Comparison of ENCODE assay signal across 1 cellular context in genomic region chr9:135704366-135704947, GRCh38.
TF ChIP-seq lines count a peak whose summit lies in the region.

No MANE protein-coding gene starts in this region.

TF ChIP-seq in SK-N-SH treated with all-trans-retinoic acid at 6 μM for 48 hours, 23 proteins besides CTCF, POLR2A, EP300 and RAD21 (continued from another document):
- no peak for TF ChIP-seq RARB (CRISPR knock-in tag; IDR thresholded peaks at IDR 0.05)
- no peak for TF ChIP-seq ZC3H10 (CRISPR knock-in tag; IDR thresholded peaks at IDR 0.05)
- TF ChIP-seq ZFP30 (CRISPR knock-in tag; IDR thresholded peaks at IDR 0.05), result no peak
- TF ChIP-seq PATZ1 (CRISPR knock-in tag; IDR thresholded peaks at IDR 0.05; ENCODE audit: borderline replicate concordance), result no peak
- no peak for TF ChIP-seq CSRNP3 (CRISPR knock-in tag; IDR thresholded peaks at IDR 0.05)
- no peak for TF ChIP-seq PPARA (CRISPR knock-in tag; IDR thresholded peaks at IDR 0.05; ENCODE audit: borderline replicate concordance)
- TF ChIP-seq ARNTL (CRISPR knock-in tag; IDR thresholded peaks at IDR 0.05; ENCODE audit: borderline replicate concordance, low read depth), result no peak
- no peak for TF ChIP-seq ZFP3 (CRISPR knock-in tag; IDR thresholded peaks at IDR 0.05)
- TF ChIP-seq ZNF8 (CRISPR knock-in tag; IDR thresholded peaks at IDR 0.05), result no peak
- TF ChIP-seq ESRRG (CRISPR knock-in tag; IDR thresholded peaks at IDR 0.05), result no peak
- no peak for TF ChIP-seq OSR1 (CRISPR knock-in tag; IDR thresholded peaks at IDR 0.05)
- no peak for TF ChIP-seq TSHZ2 (CRISPR knock-in tag; IDR thresholded peaks at IDR 0.05)
- TF ChIP-seq TOX (CRISPR knock-in tag; IDR thresholded peaks at IDR 0.05; ENCODE audit: borderline replicate concordance), result no peak
- TF ChIP-seq CSDC2 (CRISPR knock-in tag; IDR thresholded peaks at IDR 0.05), result no peak
